11 cellular contexts compared by ENCODE assay signal in genomic region chr22:35739642-35740041, GRCh38. TPM values are rescaled to one million over a fixed set of nuclear protein-coding genes. Genes with fewer than 3 reads are reported as not detected.
DNase-seq lines count a peak whose midpoint lies in the region; ATAC-seq and TF ChIP-seq lines count a peak whose summit lies in the region.
"Had no signal": no experiment of that assay in that cellular context is flagged by ENCODE, and none has a peak within 500 bp of the region (broad histone marks: within the 10 kb centered on the region; RNA-seq: fewer than 3 reads in every experiment).

No MANE protein-coding gene starts in this region.

- H3K27me3 ChIP-seq in DND-41 (ENCODE audit: insufficient read depth, low read length, poor library complexity) (peaks cover 2% of the 10 kb centered on the region), Loucy (ENCODE audit: insufficient read depth, low read length, poor library complexity, severe bottlenecking) (no peaks in the 10 kb centered on the region), endodermal cell (ENCODE audit: control insufficient read depth, insufficient read depth, low read length, poor library complexity, severe bottlenecking) (no peaks in the 10 kb centered on the region)
- H3K27me3 ChIP-seq: SJSA1 had no signal

- WGBS in endodermal cell (ENCODE audit: insufficient coverage in 1 of 2, insufficient read length in 1 of 2), 2 experiments, result 88 to 94% methylated on average over 3 to 5 of the region's 5 CpGs

- no peaks in the 10 kb centered on the region for H3F3A ChIP-seq in Loucy (ENCODE audit: low read depth)

- H3K9me3 ChIP-seq in DND-41 (ENCODE audit: insufficient read depth, low read length, severe bottlenecking), result no peaks in the 10 kb centered on the region
- no peaks in the 10 kb centered on the region for H3K9me3 ChIP-seq in Loucy (ENCODE audit: insufficient read depth, low read depth, low read length)
- peaks cover 10% of the 10 kb centered on the region for H3K9me3 ChIP-seq in endodermal cell (ENCODE audit: control insufficient read depth, low read length)
- H3K9me3 ChIP-seq: SJSA1 had no signal

- no peak overlapping the region for H3K9ac ChIP-seq in DND-41 (ENCODE audit: low read depth, low read length)
- H3K9ac ChIP-seq in Loucy (ENCODE audit: low read depth, low read length, poor library complexity, severe bottlenecking), result no peak overlapping the region
- H3K9ac ChIP-seq in endodermal cell (ENCODE audit: extremely low read depth, low read length, poor library complexity, severe bottlenecking), result no peak overlapping the region

- no peak overlapping the region for H2AFZ ChIP-seq in DND-41 (ENCODE audit: low read depth, low read length)
- no peak overlapping the region for H2AFZ ChIP-seq in Loucy (ENCODE audit: low read length)

- H3K4me1 Mint-ChIP-seq in endodermal cell (peaks cover 19% of the 10 kb centered on the region), neural crest cell (peaks cover 13% of the 10 kb centered on the region)
- peaks cover 3 to 7% of the 10 kb centered on the region in 2 donors for H3K4me1 Mint-ChIP-seq in stimulated activated naive B cell treated with anti-CD40 and anti-IgM and Interleukin-4, amounts not matched to agents 10 μg/mL and 1 μg/mL and 100 μg/mL, for 72 hours

- no peaks in the 10 kb centered on the region for H3K9me2 ChIP-seq in Loucy (replicated peaks; ENCODE audit: low read depth, low read length)

- H3K9me3 Mint-ChIP-seq in endodermal cell, result peaks cover 12% of the 10 kb centered on the region
- no peaks in the 10 kb centered on the region for H3K9me3 Mint-ChIP-seq in neural crest cell
- H3K9me3 Mint-ChIP-seq in stimulated activated naive B cell treated with anti-CD40 and anti-IgM and Interleukin-4, amounts not matched to agents 10 μg/mL and 1 μg/mL and 100 μg/mL, for 72 hours, result no peaks in the 10 kb centered on the region

- no peak for DNase-seq in DND-41
- DNase-seq in endodermal cell, result peak; percentile 66
- DNase-seq in neural crest cell (ENCODE audit: low read depth, low spot score), result no peak
- DNase-seq in H4 (ENCODE audit: low spot score), result no peak
- DNase-seq in NAMALWA (ENCODE audit: low spot score), result no peak
- DNase-seq in stimulated activated naive B cell treated with anti-CD40 and anti-IgM and Interleukin-4, amounts not matched to agents 10 μg/mL and 1 μg/mL and 100 μg/mL, for 72 hours, result no peak
- DNase-seq: DMS79, posterior cingulate gyrus had no signal

- peak; percentile 18 for TF ChIP-seq CTCF in DND-41 (IDR thresholded peaks at IDR 0.05; ENCODE audit: borderline replicate concordance, extremely low read depth, low read length, poor library complexity, severe bottlenecking)
- peak; percentile 56 for TF ChIP-seq CTCF in Loucy (conservative IDR thresholded peaks at IDR 0.05; ENCODE audit: low read length)
- TF ChIP-seq CTCF in endodermal cell (conservative IDR thresholded peaks at IDR 0.05), result peak; percentile 71
- peak; percentile 32 for TF ChIP-seq CTCF in neural crest cell (conservative IDR thresholded peaks at IDR 0.05)

- H3K79me2 ChIP-seq in DND-41 (ENCODE audit: insufficient read depth, low read length) (no peaks in the 10 kb centered on the region), Loucy (ENCODE audit: insufficient read depth, low read length) (no peaks in the 10 kb centered on the region)

- no peak overlapping the region for H3K27ac ChIP-seq in DND-41 (ENCODE audit: low read length)
- H3K27ac ChIP-seq in endodermal cell (ENCODE audit: low read depth, low read length), result no peak overlapping the region
- H3K27ac ChIP-seq: SJSA1 had no signal

- H3K4me2 ChIP-seq in DND-41 (ENCODE audit: insufficient read depth, low read length) (no peak overlapping the region), Loucy (ENCODE audit: low read depth, low read length, poor library complexity, severe bottlenecking) (no peak overlapping the region)

- no peaks in the 10 kb centered on the region for H3K36me3 ChIP-seq in DND-41 (ENCODE audit: insufficient read depth, low read length)
- H3K36me3 ChIP-seq in Loucy (ENCODE audit: insufficient read depth, low read length), result no peaks in the 10 kb centered on the region
- peaks cover 69% of the 10 kb centered on the region for H3K36me3 ChIP-seq in endodermal cell (ENCODE audit: control insufficient read depth, insufficient read depth, low read length)

- no peak for ATAC-seq in DND-41 (ENCODE audit: insufficient read depth, low read depth)
- ATAC-seq in GM21515 (IDR thresholded peaks at IDR 0.05; ENCODE audit: unreplicated experiment), result no peak
- no peak for ATAC-seq in stimulated activated naive B cell treated with anti-CD40 and anti-IgM and Interleukin-4, amounts not matched to agents 10 μg/mL and 1 μg/mL and 100 μg/mL, for 72 hours (replicated peaks)

- H3K27ac Mint-ChIP-seq in endodermal cell (no peak overlapping the region), neural crest cell (ENCODE audit: unreplicated experiment) (peak overlapping the region; percentile 79)
- no peak overlapping the region for H3K27ac Mint-ChIP-seq in stimulated activated naive B cell treated with anti-CD40 and anti-IgM and Interleukin-4, amounts not matched to agents 10 μg/mL and 1 μg/mL and 100 μg/mL, for 72 hours

- H3K36me3 Mint-ChIP-seq in endodermal cell (ENCODE audit: low read depth) (peaks cover 47% of the 10 kb centered on the region), neural crest cell (ENCODE audit: low read depth) (peaks cover 20% of the 10 kb centered on the region)
- no peaks in the 10 kb centered on the region for H3K36me3 Mint-ChIP-seq in stimulated activated naive B cell treated with anti-CD40 and anti-IgM and Interleukin-4, amounts not matched to agents 10 μg/mL and 1 μg/mL and 100 μg/mL, for 72 hours

- H3K4me3 Mint-ChIP-seq in endodermal cell, result no peak overlapping the region
- no peak overlapping the region for H3K4me3 Mint-ChIP-seq in neural crest cell
- no peak overlapping the region for H3K4me3 Mint-ChIP-seq in stimulated activated naive B cell treated with anti-CD40 and anti-IgM and Interleukin-4, amounts not matched to agents 10 μg/mL and 1 μg/mL and 100 μg/mL, for 72 hours

- H3K4me3 ChIP-seq in DND-41 (ENCODE audit: low read depth in 1 of 2, low read length in 2 of 2), result no peak overlapping the region
- no peak overlapping the region for H3K4me3 ChIP-seq in Loucy (ENCODE audit: low read length, poor library complexity, severe bottlenecking)
- H3K4me3 ChIP-seq in endodermal cell (ENCODE audit: low read length), result no peak overlapping the region
- H3K4me3 ChIP-seq: SJSA1 had no signal

- no peaks in the 10 kb centered on the region for H4K20me1 ChIP-seq in DND-41 (ENCODE audit: insufficient read depth, low read length)
- no peaks in the 10 kb centered on the region for H4K20me1 ChIP-seq in Loucy (ENCODE audit: insufficient read depth, low read length, poor library complexity, severe bottlenecking)

- H3K4me1 ChIP-seq in DND-41 (ENCODE audit: insufficient read depth, low read length) (no peaks in the 10 kb centered on the region), Loucy (ENCODE audit: insufficient read depth, low read length, poor library complexity, severe bottlenecking) (no peaks in the 10 kb centered on the region), endodermal cell (ENCODE audit: control insufficient read depth, insufficient read depth, low read length) (peaks cover 5% of the 10 kb centered on the region)

- H3K27me3 Mint-ChIP-seq in endodermal cell (ENCODE audit: insufficient read depth), result no peaks in the 10 kb centered on the region
- no peaks in the 10 kb centered on the region for H3K27me3 Mint-ChIP-seq in neural crest cell (ENCODE audit: low read depth)
- peaks cover 71 to 85% of the 10 kb centered on the region in 2 donors for H3K27me3 Mint-ChIP-seq in stimulated activated naive B cell treated with anti-CD40 and anti-IgM and Interleukin-4, amounts not matched to agents 10 μg/mL and 1 μg/mL and 100 μg/mL, for 72 hours

RNA-seq across cellular contexts. Expression of gene APOL5, which starts 22.0 kb away (rescaled TPM):
- total RNA-seq in endodermal cell, result not detected
- polyA plus RNA-seq in endodermal cell (2013, experiment 1 of 2), result not detected
- polyA plus RNA-seq in endodermal cell (2013, experiment 2 of 2), result not detected
- total RNA-seq in neural crest cell, result not detected in 2 replicates
- total RNA-seq in H4 (2014; rRNA removed; shearing (Covaris generic)), result not detected in 2 replicates
- total RNA-seq: SJSA1 had no signal

Comparison
In these comparisons a context has a peak if more than half of its experiments do, and no peak if none do; other contexts are left out.
1. CTCF ChIP-seq: peak in every context shown above with its lines; median percentile 71 in endodermal cell; 56 in Loucy; 32 in neural crest cell; 18 in DND-41.